In genomic region chr2:240147911-240148587, GRCh38 we compare ENCODE assay signal across 2 cellular contexts.
TF ChIP-seq lines count a peak whose summit lies in the region.

No MANE protein-coding gene starts in this region.

TF ChIP-seq in GM12891, 5 proteins besides CTCF, POLR2A, EP300 and RAD21:
- TF ChIP-seq PAX5 (IDR thresholded peaks at IDR 0.05; ENCODE audit: insufficient read depth, low read length, severe bottlenecking) (no peak), TAF1 (IDR thresholded peaks at IDR 0.05; ENCODE audit: low read depth, low read length) (no peak)

TF ChIP-seq in GM12878, 131 proteins besides CTCF, POLR2A, EP300 and RAD21:
- TF ChIP-seq NR2C1 (IDR thresholded peaks at IDR 0.05) = no peak
